ENCODE assay signal across 8 cellular contexts in genomic region chr10:6088721-6089333, GRCh38. TPM values are rescaled to one million over a fixed set of nuclear protein-coding genes. Genes with fewer than 3 reads are reported as not detected.
DNase-seq lines count a peak whose midpoint lies in the region; ATAC-seq and TF ChIP-seq lines count a peak whose summit lies in the region.

Gene RBM17, plus strand, starts transcription at chr10:6089034. Its CDS starts 8,032 bp downstream, at chr10:6097066.

- H3K79me2 ChIP-seq in SU-DHL-6 (ENCODE audit: insufficient read depth, low read length) (peaks cover 49% of the 10 kb centered on the region), parathyroid adenoma (peaks cover 21% of the 10 kb centered on the region)

- ATAC-seq in HG02642 (IDR thresholded peaks at IDR 0.05; ENCODE audit: poor library complexity, unreplicated experiment) (peak; percentile 89), Right ventricle myocardium inferior (peak; percentile 95)

- TF ChIP-seq EP300 in tibial nerve (IDR thresholded peaks at IDR 0.05) = peak; percentile 51 to 86

- H3K4me3 ChIP-seq in SU-DHL-6 (ENCODE audit: insufficient read depth, low read length, poor library complexity, severe bottlenecking) = peak within 1 kb of the TSS; percentile 98
- peak within 1 kb of the TSS; percentile 85 for H3K4me3 ChIP-seq in parathyroid adenoma (ENCODE audit: low read depth, low read length)
- H3K4me3 ChIP-seq in tibial nerve = peak within 1 kb of the TSS; percentile 77 to 99 (median 86)

- TF ChIP-seq POLR2A in tibial nerve (IDR thresholded peaks at IDR 0.05) = peak in 1 of 2 donors; percentile 67

- no peaks in the 10 kb centered on the region for H3K9me2 ChIP-seq in SU-DHL-6 (replicated peaks; ENCODE audit: insufficient read depth, low read length)

- H3F3A ChIP-seq in SU-DHL-6 (ENCODE audit: insufficient read depth) = peaks cover 28% of the 10 kb centered on the region

- peak; percentile 100 for TF ChIP-seq CTCF in GM12872 (IDR thresholded peaks at IDR 0.05; ENCODE audit: insufficient read depth, low read depth, low read length)
- TF ChIP-seq CTCF in SU-DHL-6 (IDR thresholded peaks at IDR 0.05; ENCODE audit: insufficient read depth, low read length, poor library complexity, severe bottlenecking) = peak; percentile 100
- TF ChIP-seq CTCF in parathyroid adenoma (IDR thresholded peaks at IDR 0.05) = peak; percentile 100
- TF ChIP-seq CTCF in tibial nerve (IDR thresholded peaks at IDR 0.05) = peak; percentile 100

- H3K4me1 ChIP-seq in parathyroid adenoma (peaks cover 4% of the 10 kb centered on the region), tibial nerve (peaks cover 0 to 56% (median 26%) of the 10 kb centered on the region in 4 donors)

- H3K27ac ChIP-seq in SU-DHL-6 (ENCODE audit: low read depth, low read length) (peak within 1 kb of the TSS; percentile 92), parathyroid adenoma (peak within 1 kb of the TSS; percentile 12), tibial nerve (peak within 1 kb of the TSS; percentile 71 to 93 (median 82))

- intact Hi-C loops in Right ventricle myocardium inferior (cut with DNase I) = loop anchor here (2.0 to 10.0 kb wide), 5 partner anchors 74 to 312 kb away; partner anchors contain the start of gene IL15RA

- 0 to 2% methylated on average over 6 to 37 of the region's 77 CpGs for WGBS in tibial nerve, 2 donors

- no peaks in the 10 kb centered on the region for H3K36me3 ChIP-seq in SU-DHL-6 (ENCODE audit: low read length)
- H3K36me3 ChIP-seq in parathyroid adenoma (ENCODE audit: control insufficient read depth, insufficient read depth, low read length) = no peaks in the 10 kb centered on the region
- no peaks in the 10 kb centered on the region for H3K36me3 ChIP-seq in tibial nerve

- H2AFZ ChIP-seq in SU-DHL-6 (ENCODE audit: low read depth, low read length, severe bottlenecking) (peak within 1 kb of the TSS; percentile 42), parathyroid adenoma (peak within 1 kb of the TSS; percentile 55)

- peaks cover 23% of the 10 kb centered on the region for H4K20me1 ChIP-seq in SU-DHL-6 (ENCODE audit: low read depth, low read length)

- H3K9ac ChIP-seq in SU-DHL-6 (ENCODE audit: low read length) = peak within 1 kb of the TSS; percentile 100
- peak within 1 kb of the TSS; percentile 16 for H3K9ac ChIP-seq in parathyroid adenoma

- H3K9me3 ChIP-seq in SU-DHL-6 (ENCODE audit: insufficient read depth, low read length) = no peaks in the 10 kb centered on the region
- no peaks in the 10 kb centered on the region for H3K9me3 ChIP-seq in parathyroid adenoma (ENCODE audit: control insufficient read depth, low read length)
- no peaks in the 10 kb centered on the region for H3K9me3 ChIP-seq in tibial nerve

- H3K27me3 ChIP-seq in SU-DHL-6 (ENCODE audit: low read length) (no peaks in the 10 kb centered on the region), parathyroid adenoma (ENCODE audit: control insufficient read depth, insufficient read depth, low read length) (no peaks in the 10 kb centered on the region), tibial nerve (peaks cover 0 to 5% of the 10 kb centered on the region in 2 donors)

- H3K4me2 ChIP-seq in SU-DHL-6 (ENCODE audit: low read depth, low read length, poor library complexity, severe bottlenecking) = peak within 1 kb of the TSS; percentile 91
- peak within 1 kb of the TSS; percentile 95 for H3K4me2 ChIP-seq in parathyroid adenoma (ENCODE audit: low read length)

- peak; percentile 73 for DNase-seq in NCI-H1105 (lab: John Stamatoyannopoulos, UW)
- DNase-seq in activated naive CD8-positive, alpha-beta T cell treated with anti-CD3 and anti-CD28 coated beads, Interleukin-2, amount 50 U/mL, for 16 hours (ENCODE audit: low read depth, low spot score) = peak; percentile 92
- peak; percentile 98 for DNase-seq in Right ventricle myocardium inferior (ENCODE audit: missing footprints)
- peak; percentile 94 to 95 for DNase-seq in tibial nerve (ENCODE audit: low spot score in 2 of 2)

RNA-seq across cellular contexts. Expression of gene RBM17, which starts in this region (rescaled TPM):
- total RNA-seq in Right ventricle myocardium inferior (65.7 TPM), tibial nerve (100 to 1,000 TPM in 2 of 4 donors, 10 to 100 TPM in 2; 70.6 to 109 (median 94.3) TPM)

Comparison
In these comparisons a context has a peak if more than half of its experiments do, and no peak if none do; other contexts are left out.
1. Peak in every context shown above with its lines: DNase-seq, ATAC-seq, H3K4me3 ChIP-seq and H3K27ac ChIP-seq.
2. H3K27ac ChIP-seq: peak in every context shown above with its lines; median percentile 92 in SU-DHL-6; 82 in tibial nerve; 12 in parathyroid adenoma.